Comparison of ENCODE assay signal across 12 cellular contexts in the genomic region with DNA sequence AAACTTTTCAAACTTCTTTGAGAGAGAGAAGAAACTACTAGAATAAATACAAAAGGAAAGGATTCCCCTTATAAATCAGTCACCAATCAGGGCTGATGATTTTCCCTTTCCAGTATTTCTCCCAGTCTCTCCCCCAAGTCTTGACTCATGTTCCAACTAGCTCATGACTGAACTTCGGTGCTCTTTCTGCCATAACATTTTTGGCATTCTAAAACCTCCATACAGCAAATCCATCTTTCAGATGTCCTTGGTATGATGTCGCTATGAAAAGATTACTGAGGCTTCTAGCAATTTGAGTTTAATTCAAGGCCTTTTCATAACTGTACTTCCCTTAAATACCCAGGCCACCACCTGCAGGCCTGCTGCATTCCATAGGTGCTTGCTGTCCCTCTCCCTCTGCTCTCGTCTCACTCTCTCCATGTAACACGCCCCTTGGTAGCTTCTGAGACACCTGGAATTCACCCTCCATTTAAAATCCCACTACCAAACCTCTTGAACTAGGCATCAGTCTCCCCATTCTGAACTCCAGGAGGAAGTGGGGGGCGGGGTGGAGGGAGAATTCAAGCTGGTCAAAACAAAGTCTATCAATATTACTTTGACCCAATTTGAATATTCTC. TPM values are rescaled to one million over a fixed set of nuclear protein-coding genes. Genes with fewer than 3 reads are reported as not detected.
DNase-seq lines count a peak whose midpoint lies in the region; ATAC-seq and TF ChIP-seq lines count a peak whose summit lies in the region.
"Had no signal": no experiment of that assay in that cellular context is flagged by ENCODE, and none has a peak within 500 bp of the region (broad histone marks: within the 10 kb centered on the region; RNA-seq: fewer than 3 reads in every experiment).

No MANE protein-coding gene starts in this region.

- peaks cover 46% of the 10 kb centered on the region for H3K27me3 ChIP-seq in iPS-18a (ENCODE audit: control insufficient read depth, insufficient read depth, low read length)

- no peak overlapping the region for H3K9ac ChIP-seq in iPS-18a (ENCODE audit: low read length)

- no peak overlapping the region for H3K27ac Mint-ChIP-seq in type B pancreatic cell
- H3K27ac Mint-ChIP-seq: naive B cell had no signal

- H3K27me3 Mint-ChIP-seq in type B pancreatic cell = peaks cover 22% of the 10 kb centered on the region

- no peak for ATAC-seq in HG03469 (IDR thresholded peaks at IDR 0.05; ENCODE audit: unreplicated experiment)
- no peak for ATAC-seq in GM19463 (IDR thresholded peaks at IDR 0.05; ENCODE audit: unreplicated experiment)
- ATAC-seq in SK-N-SH treated with all-trans-retinoic acid at 6 μM for 48 hours = no peak

- H3K36me3 ChIP-seq in iPS-18a (ENCODE audit: control insufficient read depth, low read depth, low read length) = no peaks in the 10 kb centered on the region

- H3K36me3 Mint-ChIP-seq in type B pancreatic cell = no peaks in the 10 kb centered on the region

- no peak overlapping the region for H3K27ac ChIP-seq in iPS-18a (ENCODE audit: low read length)

- peak; percentile 4 for DNase-seq in NCI-H146 (lab: John Stamatoyannopoulos, UW)
- no peak for DNase-seq in NCI-H146 treated with DMSO at 0.1 percent for 48 hours (lab: John Stamatoyannopoulos, UW; ENCODE audit: unreplicated experiment)
- no peak for DNase-seq in type B pancreatic cell (ENCODE audit: extremely low spot score, unreplicated experiment)
- DNase-seq: head of caudate nucleus, naive B cell, NCI-H748 treated with DMSO at 0.1 percent for 48 hours had no signal

- H3K4me3 Mint-ChIP-seq in type B pancreatic cell = peak overlapping the region; percentile 97

- peaks cover 18% of the 10 kb centered on the region for H3K4me1 ChIP-seq in iPS-18a (ENCODE audit: control insufficient read depth, low read depth, low read length)

- H3K4me3 ChIP-seq in WI38 (ENCODE audit: low read depth, low read length) (peak overlapping the region; percentile 95), iPS-18a (ENCODE audit: low read length) (peak overlapping the region; percentile 84)

- TF ChIP-seq CTCF in WI38 (IDR thresholded peaks at IDR 0.05; ENCODE audit: low read depth, low read length) (no peak), type B pancreatic cell (conservative IDR thresholded peaks at IDR 0.05) (no peak)

- no peaks in the 10 kb centered on the region for H3K9me3 Mint-ChIP-seq in type B pancreatic cell

- H3K9me3 ChIP-seq in iPS-18a (ENCODE audit: control insufficient read depth, low read depth, low read length) = no peaks in the 10 kb centered on the region

- H3K4me1 Mint-ChIP-seq in type B pancreatic cell (ENCODE audit: unreplicated experiment) = peaks cover 22% of the 10 kb centered on the region

TF ChIP-seq in SK-N-SH treated with all-trans-retinoic acid at 6 μM for 48 hours, 23 proteins besides CTCF, POLR2A, EP300 and RAD21 (continues in another document):
- TF ChIP-seq, protein P1, sequence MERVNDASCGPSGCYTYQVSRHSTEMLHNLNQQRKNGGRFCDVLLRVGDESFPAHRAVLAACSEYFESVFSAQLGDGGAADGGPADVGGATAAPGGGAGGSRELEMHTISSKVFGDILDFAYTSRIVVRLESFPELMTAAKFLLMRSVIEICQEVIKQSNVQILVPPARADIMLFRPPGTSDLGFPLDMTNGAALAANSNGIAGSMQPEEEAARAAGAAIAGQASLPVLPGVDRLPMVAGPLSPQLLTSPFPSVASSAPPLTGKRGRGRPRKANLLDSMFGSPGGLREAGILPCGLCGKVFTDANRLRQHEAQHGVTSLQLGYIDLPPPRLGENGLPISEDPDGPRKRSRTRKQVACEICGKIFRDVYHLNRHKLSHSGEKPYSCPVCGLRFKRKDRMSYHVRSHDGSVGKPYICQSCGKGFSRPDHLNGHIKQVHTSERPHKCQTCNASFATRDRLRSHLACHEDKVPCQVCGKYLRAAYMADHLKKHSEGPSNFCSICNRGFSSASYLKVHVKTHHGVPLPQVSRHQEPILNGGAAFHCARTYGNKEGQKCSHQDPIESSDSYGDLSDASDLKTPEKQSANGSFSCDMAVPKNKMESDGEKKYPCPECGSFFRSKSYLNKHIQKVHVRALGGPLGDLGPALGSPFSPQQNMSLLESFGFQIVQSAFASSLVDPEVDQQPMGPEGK (CRISPR knock-in tag; IDR thresholded peaks at IDR 0.05; ENCODE audit: borderline replicate concordance) = no peak
- TF ChIP-seq, protein P2, sequence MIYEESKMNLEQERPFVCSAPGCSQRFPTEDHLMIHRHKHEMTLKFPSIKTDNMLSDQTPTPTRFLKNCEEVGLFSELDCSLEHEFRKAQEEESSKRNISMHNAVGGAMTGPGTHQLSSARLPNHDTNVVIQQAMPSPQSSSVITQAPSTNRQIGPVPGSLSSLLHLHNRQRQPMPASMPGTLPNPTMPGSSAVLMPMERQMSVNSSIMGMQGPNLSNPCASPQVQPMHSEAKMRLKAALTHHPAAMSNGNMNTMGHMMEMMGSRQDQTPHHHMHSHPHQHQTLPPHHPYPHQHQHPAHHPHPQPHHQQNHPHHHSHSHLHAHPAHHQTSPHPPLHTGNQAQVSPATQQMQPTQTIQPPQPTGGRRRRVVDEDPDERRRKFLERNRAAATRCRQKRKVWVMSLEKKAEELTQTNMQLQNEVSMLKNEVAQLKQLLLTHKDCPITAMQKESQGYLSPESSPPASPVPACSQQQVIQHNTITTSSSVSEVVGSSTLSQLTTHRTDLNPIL (CRISPR knock-in tag; IDR thresholded peaks at IDR 0.05; ENCODE audit: low read depth) = no peak
- TF ChIP-seq TOX (CRISPR knock-in tag; IDR thresholded peaks at IDR 0.05; ENCODE audit: borderline replicate concordance) = no peak
- no peak for TF ChIP-seq PPARA (CRISPR knock-in tag; IDR thresholded peaks at IDR 0.05; ENCODE audit: borderline replicate concordance)
- no peak for TF ChIP-seq ZFP3 (CRISPR knock-in tag; IDR thresholded peaks at IDR 0.05)
- TF ChIP-seq TCF4 (CRISPR knock-in tag; IDR thresholded peaks at IDR 0.05; ENCODE audit: borderline replicate concordance) = no peak
- TF ChIP-seq ZNF565 (CRISPR knock-in tag; conservative IDR thresholded peaks at IDR 0.05; ENCODE audit: low read depth) = no peak
- no peak for TF ChIP-seq SNAI2 (CRISPR knock-in tag; IDR thresholded peaks at IDR 0.05)
- no peak for TF ChIP-seq ARNTL (CRISPR knock-in tag; IDR thresholded peaks at IDR 0.05; ENCODE audit: borderline replicate concordance, low read depth)
- no peak for TF ChIP-seq ZNF8 (CRISPR knock-in tag; IDR thresholded peaks at IDR 0.05)
- TF ChIP-seq, protein P3, sequence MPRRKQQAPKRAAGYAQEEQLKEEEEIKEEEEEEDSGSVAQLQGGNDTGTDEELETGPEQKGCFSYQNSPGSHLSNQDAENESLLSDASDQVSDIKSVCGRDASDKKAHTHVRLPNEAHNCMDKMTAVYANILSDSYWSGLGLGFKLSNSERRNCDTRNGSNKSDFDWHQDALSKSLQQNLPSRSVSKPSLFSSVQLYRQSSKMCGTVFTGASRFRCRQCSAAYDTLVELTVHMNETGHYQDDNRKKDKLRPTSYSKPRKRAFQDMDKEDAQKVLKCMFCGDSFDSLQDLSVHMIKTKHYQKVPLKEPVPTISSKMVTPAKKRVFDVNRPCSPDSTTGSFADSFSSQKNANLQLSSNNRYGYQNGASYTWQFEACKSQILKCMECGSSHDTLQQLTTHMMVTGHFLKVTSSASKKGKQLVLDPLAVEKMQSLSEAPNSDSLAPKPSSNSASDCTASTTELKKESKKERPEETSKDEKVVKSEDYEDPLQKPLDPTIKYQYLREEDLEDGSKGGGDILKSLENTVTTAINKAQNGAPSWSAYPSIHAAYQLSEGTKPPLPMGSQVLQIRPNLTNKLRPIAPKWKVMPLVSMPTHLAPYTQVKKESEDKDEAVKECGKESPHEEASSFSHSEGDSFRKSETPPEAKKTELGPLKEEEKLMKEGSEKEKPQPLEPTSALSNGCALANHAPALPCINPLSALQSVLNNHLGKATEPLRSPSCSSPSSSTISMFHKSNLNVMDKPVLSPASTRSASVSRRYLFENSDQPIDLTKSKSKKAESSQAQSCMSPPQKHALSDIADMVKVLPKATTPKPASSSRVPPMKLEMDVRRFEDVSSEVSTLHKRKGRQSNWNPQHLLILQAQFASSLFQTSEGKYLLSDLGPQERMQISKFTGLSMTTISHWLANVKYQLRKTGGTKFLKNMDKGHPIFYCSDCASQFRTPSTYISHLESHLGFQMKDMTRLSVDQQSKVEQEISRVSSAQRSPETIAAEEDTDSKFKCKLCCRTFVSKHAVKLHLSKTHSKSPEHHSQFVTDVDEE (CRISPR knock-in tag; IDR thresholded peaks at IDR 0.05) = no peak
- no peak for TF ChIP-seq GLIS3 (CRISPR knock-in tag; IDR thresholded peaks at IDR 0.05)
- TF ChIP-seq, protein P4, sequence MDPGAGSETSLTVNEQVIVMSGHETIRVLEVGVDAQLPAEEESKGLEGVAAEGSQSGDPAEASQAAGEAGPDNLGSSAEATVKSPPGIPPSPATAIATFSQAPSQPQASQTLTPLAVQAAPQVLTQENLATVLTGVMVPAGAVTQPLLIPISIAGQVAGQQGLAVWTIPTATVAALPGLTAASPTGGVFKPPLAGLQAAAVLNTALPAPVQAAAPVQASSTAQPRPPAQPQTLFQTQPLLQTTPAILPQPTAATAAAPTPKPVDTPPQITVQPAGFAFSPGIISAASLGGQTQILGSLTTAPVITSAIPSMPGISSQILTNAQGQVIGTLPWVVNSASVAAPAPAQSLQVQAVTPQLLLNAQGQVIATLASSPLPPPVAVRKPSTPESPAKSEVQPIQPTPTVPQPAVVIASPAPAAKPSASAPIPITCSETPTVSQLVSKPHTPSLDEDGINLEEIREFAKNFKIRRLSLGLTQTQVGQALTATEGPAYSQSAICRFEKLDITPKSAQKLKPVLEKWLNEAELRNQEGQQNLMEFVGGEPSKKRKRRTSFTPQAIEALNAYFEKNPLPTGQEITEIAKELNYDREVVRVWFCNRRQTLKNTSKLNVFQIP (CRISPR knock-in tag; IDR thresholded peaks at IDR 0.05; ENCODE audit: borderline replicate concordance, low read depth) = no peak
- no peak for TF ChIP-seq ZFP30 (CRISPR knock-in tag; IDR thresholded peaks at IDR 0.05)
- TF ChIP-seq ZC3H10 (CRISPR knock-in tag; IDR thresholded peaks at IDR 0.05) = no peak
- no peak for TF ChIP-seq ESRRG (CRISPR knock-in tag; IDR thresholded peaks at IDR 0.05)
- TF ChIP-seq CSDC2 (CRISPR knock-in tag; IDR thresholded peaks at IDR 0.05) = no peak
- no peak for TF ChIP-seq ISL1 (CRISPR knock-in tag; IDR thresholded peaks at IDR 0.05)
- TF ChIP-seq OSR1 (CRISPR knock-in tag; IDR thresholded peaks at IDR 0.05) = no peak

RNA-seq across cellular contexts. Expression of a gene that starts 2.4 kb away (rescaled TPM):
- total RNA-seq in type B pancreatic cell (ENCODE audit: low replicate concordance) = 7.3 and 16.3 TPM in 2 replicates
- total RNA-seq: T-helper 2 cell treated with Interferon-gamma antibody and Interleukin-4, amounts not matched to agents 100 ng/mL and 5 ng/mL, for 36 hours had no signal
